ENCODE assay signal across 8 cellular contexts in the genomic region with DNA sequence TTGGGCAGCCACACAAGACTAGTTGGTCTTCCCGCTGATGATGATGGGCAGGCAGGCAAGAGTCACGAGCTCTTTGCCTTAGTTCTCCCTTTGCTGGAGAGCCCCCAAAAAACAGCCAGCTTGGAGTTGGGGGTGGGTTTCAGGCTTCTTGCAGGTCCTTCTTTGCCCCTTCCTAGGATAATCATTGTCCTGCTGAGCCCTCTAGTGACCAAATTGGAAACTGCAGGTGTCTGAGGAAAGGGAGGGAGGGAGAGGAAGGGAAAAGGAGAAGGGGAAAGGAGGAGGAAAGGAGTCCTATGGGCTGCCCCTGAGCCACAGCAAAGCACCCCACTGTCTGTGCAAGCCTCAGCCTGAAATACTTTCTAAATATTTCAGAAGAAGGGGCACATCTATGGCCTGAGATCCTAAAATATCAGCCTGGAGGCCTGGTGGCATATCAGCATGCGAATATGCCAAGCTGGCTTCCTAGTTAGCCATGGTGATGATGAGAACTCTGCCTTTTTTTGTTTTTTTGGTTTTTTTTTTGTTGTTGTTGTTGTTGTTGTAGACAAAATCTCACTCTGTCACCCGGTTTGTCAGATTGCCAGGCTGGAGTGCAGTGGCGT.
DNase-seq lines count a peak whose midpoint lies in the region; ATAC-seq lines count a peak whose summit lies in the region.

No MANE protein-coding gene starts in this region.

- peak; percentile 65 for ATAC-seq in GM21723 (IDR thresholded peaks at IDR 0.05; ENCODE audit: unreplicated experiment)
- ATAC-seq in HG03460 (IDR thresholded peaks at IDR 0.05; ENCODE audit: unreplicated experiment): no peak

- DNase-seq in COR-L47 (lab: John Stamatoyannopoulos, UW) (peak; percentile 5), NCI-H2107 (lab: John Stamatoyannopoulos, UW) (peak; percentile 38), midbrain (lab: John Stamatoyannopoulos, UW) (peak; percentile 86)
- DNase-seq in activated CD4-positive, alpha-beta T cell treated with anti-CD3 and anti-CD28 coated beads, Interleukin-2, amount 50 U/mL, for 4 hours: peak; percentile 25 to 39
- DNase-seq in effector CD8-positive, alpha-beta T cell (lab: John Stamatoyannopoulos, UW): peak; percentile 40
- DNase-seq in stimulated activated naive CD4-positive, alpha-beta T cell (lab: John Stamatoyannopoulos, UW): peak in 5 of 6 experiments; percentile 17 to 45 (median 28)

Comparison
In these comparisons a context has a peak if more than half of its experiments do, and no peak if none do; other contexts are left out.
1. DNase-seq: peak in every context shown above with its lines; median percentile 86 in midbrain; 40 in effector CD8-positive, alpha-beta T cell; 38 in NCI-H2107; 32 in activated CD4-positive, alpha-beta T cell treated with anti-CD3 and anti-CD28 coated beads, Interleukin-2, amount 50 U/mL, for 4 hours; 28 in stimulated activated naive CD4-positive, alpha-beta T cell; 5 in COR-L47.